In genomic region chr5:142200387-142200786, GRCh38 we compare ENCODE assay signal across 3 cellular contexts.
TF ChIP-seq lines count a peak whose summit lies in the region.

No MANE protein-coding gene starts in this region.

TF ChIP-seq in endothelial cell of umbilical vein, 7 proteins besides CTCF, POLR2A, EP300 and RAD21 (continued from another document):
- TF ChIP-seq MYC (IDR thresholded peaks at IDR 0.05; ENCODE audit: low read depth, low read length) = no peak
- TF ChIP-seq POLR2AphosphoS5 (IDR thresholded peaks at IDR 0.05; ENCODE audit: insufficient read depth, low read depth, low read length) = no peak
- no peak for TF ChIP-seq JUN (IDR thresholded peaks at IDR 0.05; ENCODE audit: borderline replicate concordance, insufficient read depth, insufficient read length, low read depth)
- no peak for TF ChIP-seq EZH2 (IDR thresholded peaks at IDR 0.05; ENCODE audit: borderline replicate concordance, low read depth, low read length, severe bottlenecking)

TF ChIP-seq in SK-N-SH treated with all-trans-retinoic acid at 6 μM for 48 hours, 23 proteins besides CTCF, POLR2A, EP300 and RAD21 (continued from another document):
- TF ChIP-seq CSRNP3 (CRISPR knock-in tag; IDR thresholded peaks at IDR 0.05) (no peak), ZFP30 (CRISPR knock-in tag; IDR thresholded peaks at IDR 0.05) (no peak), SNAI2 (CRISPR knock-in tag; IDR thresholded peaks at IDR 0.05) (no peak)
- TF ChIP-seq, protein P1, sequence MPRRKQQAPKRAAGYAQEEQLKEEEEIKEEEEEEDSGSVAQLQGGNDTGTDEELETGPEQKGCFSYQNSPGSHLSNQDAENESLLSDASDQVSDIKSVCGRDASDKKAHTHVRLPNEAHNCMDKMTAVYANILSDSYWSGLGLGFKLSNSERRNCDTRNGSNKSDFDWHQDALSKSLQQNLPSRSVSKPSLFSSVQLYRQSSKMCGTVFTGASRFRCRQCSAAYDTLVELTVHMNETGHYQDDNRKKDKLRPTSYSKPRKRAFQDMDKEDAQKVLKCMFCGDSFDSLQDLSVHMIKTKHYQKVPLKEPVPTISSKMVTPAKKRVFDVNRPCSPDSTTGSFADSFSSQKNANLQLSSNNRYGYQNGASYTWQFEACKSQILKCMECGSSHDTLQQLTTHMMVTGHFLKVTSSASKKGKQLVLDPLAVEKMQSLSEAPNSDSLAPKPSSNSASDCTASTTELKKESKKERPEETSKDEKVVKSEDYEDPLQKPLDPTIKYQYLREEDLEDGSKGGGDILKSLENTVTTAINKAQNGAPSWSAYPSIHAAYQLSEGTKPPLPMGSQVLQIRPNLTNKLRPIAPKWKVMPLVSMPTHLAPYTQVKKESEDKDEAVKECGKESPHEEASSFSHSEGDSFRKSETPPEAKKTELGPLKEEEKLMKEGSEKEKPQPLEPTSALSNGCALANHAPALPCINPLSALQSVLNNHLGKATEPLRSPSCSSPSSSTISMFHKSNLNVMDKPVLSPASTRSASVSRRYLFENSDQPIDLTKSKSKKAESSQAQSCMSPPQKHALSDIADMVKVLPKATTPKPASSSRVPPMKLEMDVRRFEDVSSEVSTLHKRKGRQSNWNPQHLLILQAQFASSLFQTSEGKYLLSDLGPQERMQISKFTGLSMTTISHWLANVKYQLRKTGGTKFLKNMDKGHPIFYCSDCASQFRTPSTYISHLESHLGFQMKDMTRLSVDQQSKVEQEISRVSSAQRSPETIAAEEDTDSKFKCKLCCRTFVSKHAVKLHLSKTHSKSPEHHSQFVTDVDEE (CRISPR knock-in tag; IDR thresholded peaks at IDR 0.05) = no peak

TF ChIP-seq in WTC11, 78 proteins besides CTCF, POLR2A, EP300 and RAD21 (continued from another document):
- TF ChIP-seq FOXJ3 (CRISPR knock-in tag; IDR thresholded peaks at IDR 0.05; ENCODE audit: borderline replicate concordance) = no peak
- TF ChIP-seq JUN (CRISPR knock-in tag; IDR thresholded peaks at IDR 0.05) = no peak
- TF ChIP-seq, protein P2, sequence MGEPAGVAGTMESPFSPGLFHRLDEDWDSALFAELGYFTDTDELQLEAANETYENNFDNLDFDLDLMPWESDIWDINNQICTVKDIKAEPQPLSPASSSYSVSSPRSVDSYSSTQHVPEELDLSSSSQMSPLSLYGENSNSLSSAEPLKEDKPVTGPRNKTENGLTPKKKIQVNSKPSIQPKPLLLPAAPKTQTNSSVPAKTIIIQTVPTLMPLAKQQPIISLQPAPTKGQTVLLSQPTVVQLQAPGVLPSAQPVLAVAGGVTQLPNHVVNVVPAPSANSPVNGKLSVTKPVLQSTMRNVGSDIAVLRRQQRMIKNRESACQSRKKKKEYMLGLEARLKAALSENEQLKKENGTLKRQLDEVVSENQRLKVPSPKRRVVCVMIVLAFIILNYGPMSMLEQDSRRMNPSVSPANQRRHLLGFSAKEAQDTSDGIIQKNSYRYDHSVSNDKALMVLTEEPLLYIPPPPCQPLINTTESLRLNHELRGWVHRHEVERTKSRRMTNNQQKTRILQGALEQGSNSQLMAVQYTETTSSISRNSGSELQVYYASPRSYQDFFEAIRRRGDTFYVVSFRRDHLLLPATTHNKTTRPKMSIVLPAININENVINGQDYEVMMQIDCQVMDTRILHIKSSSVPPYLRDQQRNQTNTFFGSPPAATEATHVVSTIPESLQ (CRISPR knock-in tag; IDR thresholded peaks at IDR 0.05) = no peak
- TF ChIP-seq EMX1 (CRISPR knock-in tag; IDR thresholded peaks at IDR 0.05) = no peak
- no peak for TF ChIP-seq MXD4 (CRISPR knock-in tag; IDR thresholded peaks at IDR 0.05; ENCODE audit: borderline replicate concordance)
- no peak for TF ChIP-seq ZNF121 (CRISPR knock-in tag; IDR thresholded peaks at IDR 0.05)
- TF ChIP-seq IRF1 (CRISPR knock-in tag; IDR thresholded peaks at IDR 0.05) = no peak
- no peak for TF ChIP-seq ELF4 (CRISPR knock-in tag; IDR thresholded peaks at IDR 0.05; ENCODE audit: low read depth)
- no peak for TF ChIP-seq CBFB (CRISPR knock-in tag; IDR thresholded peaks at IDR 0.05; ENCODE audit: low read depth)
- no peak for TF ChIP-seq FOXP4 (CRISPR knock-in tag; IDR thresholded peaks at IDR 0.05)
- TF ChIP-seq ATF2 (CRISPR knock-in tag; IDR thresholded peaks at IDR 0.05; ENCODE audit: borderline replicate concordance, low read depth) = no peak
- TF ChIP-seq, protein P3, sequence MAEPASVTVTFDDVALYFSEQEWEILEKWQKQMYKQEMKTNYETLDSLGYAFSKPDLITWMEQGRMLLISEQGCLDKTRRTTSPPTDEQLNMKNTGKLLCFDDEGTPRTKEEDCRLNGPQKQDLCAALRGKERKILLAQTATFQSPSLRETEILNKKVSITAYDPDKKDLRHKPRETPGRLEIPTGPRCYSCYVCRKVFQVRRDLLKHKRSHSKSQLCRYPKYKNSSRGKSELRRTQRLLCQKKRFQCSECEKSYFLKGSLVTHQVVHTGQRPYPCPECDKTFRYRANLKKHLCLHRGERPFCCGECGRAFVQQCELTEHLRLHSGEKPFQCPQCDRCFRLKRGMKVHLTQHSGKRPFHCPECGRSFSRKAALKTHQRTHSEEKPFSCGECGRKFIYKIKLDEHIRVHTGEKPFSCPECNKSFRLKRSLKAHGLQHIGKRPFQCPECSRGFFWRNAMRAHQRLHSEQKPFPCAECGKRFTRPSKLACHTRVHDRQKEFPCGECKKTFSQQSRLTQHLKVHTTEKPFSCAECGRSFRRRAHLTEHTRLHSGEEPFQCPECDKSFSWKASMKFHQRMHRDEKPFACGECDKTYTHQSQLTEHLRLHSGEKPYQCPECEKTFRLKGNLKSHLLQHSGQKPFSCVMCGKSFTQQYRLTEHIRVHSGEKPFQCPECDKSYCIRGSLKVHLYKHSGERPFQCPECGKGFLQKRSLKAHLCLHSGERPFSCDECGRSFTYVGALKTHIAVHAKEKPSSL (CRISPR knock-in tag; conservative IDR thresholded peaks at IDR 0.05) = no peak
- TF ChIP-seq, protein P4, sequence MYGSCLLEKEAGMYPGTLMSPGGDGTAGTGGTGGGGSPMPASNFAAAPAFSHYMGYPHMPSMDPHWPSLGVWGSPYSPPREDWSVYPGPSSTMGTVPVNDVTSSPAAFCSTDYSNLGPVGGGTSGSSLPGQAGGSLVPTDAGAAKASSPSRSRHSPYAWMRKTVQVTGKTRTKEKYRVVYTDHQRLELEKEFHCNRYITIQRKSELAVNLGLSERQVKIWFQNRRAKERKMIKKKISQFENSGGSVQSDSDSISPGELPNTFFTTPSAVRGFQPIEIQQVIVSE (CRISPR knock-in tag; IDR thresholded peaks at IDR 0.05; ENCODE audit: borderline replicate concordance) = no peak
